In the genomic region with DNA sequence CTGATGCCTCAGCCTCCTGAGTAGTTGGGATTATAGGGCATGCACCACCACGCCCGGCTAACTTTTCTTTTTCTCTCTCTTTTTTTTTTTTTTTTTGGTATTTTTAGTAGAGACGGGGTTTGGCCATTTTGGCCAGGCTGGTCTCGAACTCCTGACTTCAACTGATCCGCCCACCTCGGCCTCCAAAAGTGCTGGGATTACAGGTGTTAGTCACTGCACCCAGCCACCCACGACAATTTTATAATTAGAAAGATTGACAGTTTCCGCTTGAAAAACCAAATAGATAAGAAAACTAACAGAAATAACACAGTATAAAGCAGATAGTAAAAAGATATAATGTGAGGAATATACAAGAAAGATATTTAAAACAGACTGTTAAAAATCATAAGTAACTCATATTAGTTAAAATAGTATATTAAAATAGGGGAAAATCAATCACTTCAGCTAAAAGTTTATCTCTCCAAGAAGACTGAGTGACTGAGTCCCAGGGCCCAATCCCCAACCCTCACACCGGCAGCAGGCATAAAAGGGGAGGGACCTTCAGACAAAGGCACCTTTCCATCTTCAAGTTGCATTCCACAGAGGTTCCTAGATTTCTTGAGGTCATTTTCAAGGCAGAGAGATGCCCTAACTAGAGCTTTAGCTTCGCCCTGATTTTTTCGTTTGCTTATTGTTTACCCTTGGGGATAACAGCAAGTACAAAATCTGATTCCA, we compare ENCODE assay signal across 14 cellular contexts. TPM values are rescaled to one million over a fixed set of nuclear protein-coding genes. Genes with fewer than 3 reads are reported as not detected.
A peak's percentile ranks its signal among the peaks of the same experiment; 100 is the strongest.
DNase-seq lines count a peak whose midpoint lies in the region; ATAC-seq and TF ChIP-seq lines count a peak whose summit lies in the region.
"Had no signal": no experiment of that assay in that cellular context is flagged by ENCODE, and none has a peak within 500 bp of the region (broad histone marks: within the 10 kb centered on the region; RNA-seq: fewer than 3 reads in every experiment).

No MANE protein-coding gene starts in this region.

- no peak for ATAC-seq in CD4-positive, alpha-beta T cell (ENCODE audit: poor library complexity)
- ATAC-seq in HCT116: no peak
- no peak for ATAC-seq in activated B cell treated with CpG ODN at 0.5 μM for 24 hours (ENCODE audit: low read depth)
- ATAC-seq in naive B cell (ENCODE audit: low read depth in 2 of 2): no peak
- no peak for ATAC-seq in GM18907 (IDR thresholded peaks at IDR 0.05; ENCODE audit: unreplicated experiment)

- no peaks in the 10 kb centered on the region for H3K9me3 ChIP-seq in CD4-positive, alpha-beta T cell (ENCODE audit: control insufficient read depth, low read length)
- no peaks in the 10 kb centered on the region for H3K9me3 ChIP-seq in HCT116 (ENCODE audit: control insufficient read depth in 1 of 2, insufficient read depth in 1 of 2, low read depth in 1 of 2, low read length in 2 of 2)
- H3K9me3 ChIP-seq: tibial artery had no signal

- no peaks in the 10 kb centered on the region for H3K9me2 ChIP-seq in HCT116 (ENCODE audit: insufficient read depth)

- RAD21 ChIA-PET in HCT116 (lab: Charles Lee; ENCODE audit: low non-redundant PET in 1 of 2, low total read pairs in 2 of 2, uncharacterized antibody in 2 of 2, unreplicated experiment in 2 of 2): no interaction called here

- H3K4me3 Mint-ChIP-seq in CD4-positive, alpha-beta T cell: peak overlapping the region; percentile 57
- H3K4me3 Mint-ChIP-seq in activated B cell treated with CpG ODN at 0.5 μM for 24 hours (peak overlapping the region; percentile 82), naive B cell (peak overlapping the region in 7 of 8 donors; percentile 1 to 85 (median 36))
- H3K4me3 Mint-ChIP-seq: T-helper 1 cell treated with Interleukin-12 subunit alpha and Interleukin-12 subunit beta and Interleukin-4 antibody, amounts not matched to agents 30 μg/mL and 1 μg/mL, for 36 hours had no signal

- peak overlapping the region; percentile 94 for H3K27ac Mint-ChIP-seq in CD4-positive, alpha-beta T cell
- H3K27ac Mint-ChIP-seq in activated B cell treated with CpG ODN at 0.5 μM for 24 hours (peak overlapping the region; percentile 91), naive B cell (peak overlapping the region in 5 of 6 donors; percentile 43 to 95 (median 74))
- H3K27ac Mint-ChIP-seq: activated naive CD8-positive, alpha-beta T cell treated with anti-CD3 and anti-CD28 coated beads, Interleukin-2, amount 10 ng/mL, durations not matched to agents 7 days and 5 days had no signal

- no peak for TF ChIP-seq CTCF in CD4-positive, alpha-beta T cell (IDR thresholded peaks at IDR 0.05)
- TF ChIP-seq CTCF in HCT116 (IDR thresholded peaks at IDR 0.05 in 2 of 3, conservative IDR thresholded peaks at IDR 0.05 in 1 of 3; ENCODE audit: borderline replicate concordance in 1 of 3, insufficient read depth in 1 of 3, low read depth in 2 of 3, low read length in 2 of 3) (no peak), activated B cell treated with CpG ODN at 0.5 μM for 24 hours (IDR thresholded peaks at IDR 0.05) (no peak)

- H3K4me1 Mint-ChIP-seq in CD4-positive, alpha-beta T cell (ENCODE audit: low read depth): peaks cover 29% of the 10 kb centered on the region
- peaks cover 70% of the 10 kb centered on the region for H3K4me1 Mint-ChIP-seq in activated B cell treated with CpG ODN at 0.5 μM for 24 hours
- peaks cover 44 to 56% (median 54%) of the 10 kb centered on the region in 3 donors for H3K4me1 Mint-ChIP-seq in naive B cell

- peaks cover 9 to 29% of the 10 kb centered on the region in 2 experiments; a peak in 2 of 4 replicates for H3K4me1 ChIP-seq in HCT116 (ENCODE audit: control insufficient read depth in 1 of 2, insufficient read depth in 2 of 2, low read length in 2 of 2)

- intact Hi-C loops in CD4-positive, alpha-beta T cell (cut with DNase I, micrococcal nuclease): loop anchor here (2.0 to 5.0 kb wide), 6 partner anchors 57 to 267 kb away; a partner anchor contains a TSS
- intact Hi-C loops in HCT116 (cut with micrococcal nuclease): loop anchor here (5.0 kb wide), 2 partner anchors 56 to 266 kb away; a partner anchor contains a TSS
- intact Hi-C loops in activated B cell treated with CpG ODN at 0.5 μM for 24 hours (cut with micrococcal nuclease): no loop called here

- no peak for DNase-seq in CD4-positive, alpha-beta T cell
- DNase-seq in HCT116 (ENCODE audit: low read depth, low spot score) (no peak), activated B cell treated with CpG ODN at 0.5 μM for 24 hours (no peak), naive B cell (no peak), NCI-H2171 treated with DMSO at 0.1 percent for 48 hours (lab: John Stamatoyannopoulos, UW) (no peak), NCI-H1048 (lab: John Stamatoyannopoulos, UW) (no peak)
- no peak for DNase-seq in activated CD4-positive, alpha-beta T cell treated with anti-CD3 and anti-CD28 coated beads for 1 hour
- DNase-seq: activated naive CD8-positive, alpha-beta T cell treated with anti-CD3 and anti-CD28 coated beads, Interleukin-2, amount 10 ng/mL, durations not matched to agents 7 days and 5 days; tibial artery had no signal

- POLR2A ChIA-PET in CD4-positive, alpha-beta T cell (lab: Charles Lee): interaction anchor here (0.7 to 4.1 kb wide), 2 partner anchors 28 to 268 kb away, joined by 3 to 45 read pairs; a partner anchor contains a TSS
- POLR2A ChIA-PET in HCT116 (lab: Charles Lee): no interaction called here
- POLR2A ChIA-PET in activated B cell treated with CpG ODN at 0.5 μM for 24 hours (lab: Charles Lee): interaction anchor here (1.3 to 4.4 kb wide), 4 partner anchors 37 to 268 kb away, joined by 6 to 36 read pairs (median 24); a partner anchor contains a TSS

- H3K4me2 ChIP-seq in HCT116 (ENCODE audit: low read length): peak overlapping the region; percentile 88; the same call in 1 of the 2 replicates

- H4K20me1 ChIP-seq in HCT116 (ENCODE audit: insufficient read depth): no peaks in the 10 kb centered on the region

- BruUV-seq in HCT116 (replicated peaks; lab: Mats Ljungman, UMichigan): no TSS peak

- peaks cover 8% of the 10 kb centered on the region for H3K27me3 Mint-ChIP-seq in CD4-positive, alpha-beta T cell
- H3K27me3 Mint-ChIP-seq in activated B cell treated with CpG ODN at 0.5 μM for 24 hours: no peaks in the 10 kb centered on the region
- no peaks in the 10 kb centered on the region for H3K27me3 Mint-ChIP-seq in naive B cell

- H3K36me3 Mint-ChIP-seq in CD4-positive, alpha-beta T cell (ENCODE audit: low read depth): peaks cover 23% of the 10 kb centered on the region
- H3K36me3 Mint-ChIP-seq in activated B cell treated with CpG ODN at 0.5 μM for 24 hours (ENCODE audit: low read depth) (peaks cover 16% of the 10 kb centered on the region), naive B cell (peaks cover 0 to 3% of the 10 kb centered on the region in 2 donors)

- H3K79me2 ChIP-seq in HCT116 (ENCODE audit: insufficient read depth, low read length): peaks cover 29% of the 10 kb centered on the region

- CTCF ChIA-PET in CD4-positive, alpha-beta T cell (lab: Charles Lee): interaction anchor here (1.0 to 1.5 kb wide), 2 partner anchors 57 to 204 kb away, joined by 3 to 6 read pairs; a partner anchor contains a TSS
- CTCF ChIA-PET in HCT116 (lab: Charles Lee) (interaction anchor here (1.3 kb wide), 1 partner anchor 277 kb away, joined by 3 read pairs; no protein-coding TSS in a partner anchor), activated B cell treated with CpG ODN at 0.5 μM for 24 hours (lab: Charles Lee) (no interaction called here)

- no peaks in the 10 kb centered on the region; a peak in 1 of 4 replicates for H3K36me3 ChIP-seq in HCT116 (ENCODE audit: control insufficient read depth in 1 of 2, insufficient read depth in 2 of 2, low read length in 2 of 2)

- no peak overlapping the region for H3K27ac ChIP-seq in CD4-positive, alpha-beta T cell (ENCODE audit: low read depth, low read length)
- peak overlapping the region; percentile 96; the same call in 1 of the 2 replicates for H3K27ac ChIP-seq in HCT116 (ENCODE audit: low read depth, low read length)

- H3K9me3 Mint-ChIP-seq in CD4-positive, alpha-beta T cell: no peaks in the 10 kb centered on the region
- no peaks in the 10 kb centered on the region for H3K9me3 Mint-ChIP-seq in activated B cell treated with CpG ODN at 0.5 μM for 24 hours
- H3K9me3 Mint-ChIP-seq in naive B cell: peaks cover 0 to 3% (median 0%) of the 10 kb centered on the region in 7 donors
- H3K9me3 Mint-ChIP-seq: activated naive CD8-positive, alpha-beta T cell treated with anti-CD3 and anti-CD28 coated beads, Interleukin-2, amount 10 ng/mL, durations not matched to agents 7 days and 5 days; T-helper 1 cell treated with Interleukin-12 subunit alpha and Interleukin-12 subunit beta and Interleukin-4 antibody, amounts not matched to agents 30 μg/mL and 1 μg/mL, for 36 hours had no signal

- no peaks in the 10 kb centered on the region for H3K27me3 ChIP-seq in CD4-positive, alpha-beta T cell (ENCODE audit: control insufficient read depth, insufficient read depth, low read length)
- no peaks in the 10 kb centered on the region for H3K27me3 ChIP-seq in HCT116 (ENCODE audit: insufficient read depth, low read length)
- H3K27me3 ChIP-seq: tibial artery had no signal

- H3K4me3 ChIP-seq in HCT116 (replicated peaks in 1 of 2; ENCODE audit: low read depth in 1 of 2, low read length in 2 of 2): no peak overlapping the region

- TF ChIP-seq RAD21 in HCT116 (IDR thresholded peaks at IDR 0.05; ENCODE audit: low read depth): no peak

- no peak for TF ChIP-seq POLR2A in HCT116 (IDR thresholded peaks at IDR 0.05; ENCODE audit: borderline replicate concordance, extremely low read depth, insufficient read depth, insufficient read length)

- H2AFZ ChIP-seq in HCT116 (ENCODE audit: low read depth, low read length, poor library complexity, severe bottlenecking): peak overlapping the region; percentile 75

- H3K9ac ChIP-seq in HCT116 (ENCODE audit: low read length): no peak overlapping the region

TF ChIP-seq in HCT116, 20 proteins besides CTCF, POLR2A, EP300 and RAD21 (continues in another document):
- TF ChIP-seq SIN3A (IDR thresholded peaks at IDR 0.05; ENCODE audit: low read depth): no peak
- no peak for TF ChIP-seq JUND (IDR thresholded peaks at IDR 0.05)

RNA-seq across cellular contexts. Expression of a gene that starts 1.4 kb away (rescaled TPM):
- total RNA-seq in CD4-positive, alpha-beta T cell: 10 to 100 TPM; 86.4 to 87.7 TPM
- total RNA-seq in HCT116 (2021; ENCODE audit: unreplicated experiment): 7.1 TPM
- 2.9 and 3.3 TPM in 2 replicates for polyA plus RNA-seq in HCT116 (2012)
- 17.7 and 18.7 TPM in 2 replicates for total RNA-seq in activated B cell treated with CpG ODN at 0.5 μM for 24 hours
- polyA plus RNA-seq in naive B cell (ENCODE audit: low read depth in 6 of 6): 1 to 10 TPM; 2.2 to 7.3 (median 5.1) TPM

RNA-seq across cellular contexts. Expression of a gene that starts 2.2 kb away (rescaled TPM):
- total RNA-seq in CD4-positive, alpha-beta T cell: not detected
- total RNA-seq in HCT116 (2021; ENCODE audit: unreplicated experiment): not detected
- 0.03 TPM in 1 of 2 replicates, not detected in the other for polyA plus RNA-seq in HCT116 (2012)
- total RNA-seq in activated B cell treated with CpG ODN at 0.5 μM for 24 hours: not detected in 2 replicates
- polyA plus RNA-seq in naive B cell (ENCODE audit: low read depth in 6 of 6): under 1 TPM in 1 of 6 donors, not detected in 5; 0.05 TPM
- total RNA-seq: activated CD8-positive, alpha-beta memory T cell treated with anti-CD3 and anti-CD28 coated beads for 36 hours; activated naive CD8-positive, alpha-beta T cell treated with anti-CD3 and anti-CD28 coated beads, Interleukin-2, amount 10 ng/mL, durations not matched to agents 7 days and 5 days; fibroblast of villous mesenchyme; M059J had no signal
